In genomic region chr2:9002637-9003365, GRCh38 we compare ENCODE assay signal across 8 cellular contexts. TPM values are rescaled to one million over a fixed set of nuclear protein-coding genes. Genes with fewer than 3 reads are reported as not detected.
DNase-seq lines count a peak whose midpoint lies in the region; ATAC-seq lines count a peak whose summit lies in the region.

No MANE protein-coding gene starts in this region.

- no peak overlapping the region for H3K27ac Mint-ChIP-seq in activated naive CD8-positive, alpha-beta T cell treated with anti-CD3 and anti-CD28 coated beads for 36 hours

- ATAC-seq in GM18909 (IDR thresholded peaks at IDR 0.05; ENCODE audit: poor library complexity, unreplicated experiment) (peak; percentile 22), left ventricle myocardium superior (no peak), HG03135 (IDR thresholded peaks at IDR 0.05; ENCODE audit: unreplicated experiment) (no peak)

- H3K9me3 Mint-ChIP-seq in activated naive CD8-positive, alpha-beta T cell treated with anti-CD3 and anti-CD28 coated beads for 36 hours: no peaks in the 10 kb centered on the region

- H3K79me2 ChIP-seq in ACC112 (ENCODE audit: control insufficient read depth, insufficient read depth, low read length, unreplicated experiment): peaks cover 56% of the 10 kb centered on the region

- peak overlapping the region; percentile 71 for H3K4me3 Mint-ChIP-seq in activated naive CD8-positive, alpha-beta T cell treated with anti-CD3 and anti-CD28 coated beads for 36 hours

- H3K4me1 ChIP-seq in ACC112 (ENCODE audit: control insufficient read depth, insufficient read depth, low read length, unreplicated experiment): peaks cover 28% of the 10 kb centered on the region
- peaks cover 3% of the 10 kb centered on the region for H3K4me1 ChIP-seq in rectal smooth muscle tissue (ENCODE audit: control insufficient read depth, insufficient read depth, low read length)

- intact Hi-C loops in left ventricle myocardium superior (cut with micrococcal nuclease): no loop called here

- H3K36me3 ChIP-seq in ACC112 (ENCODE audit: insufficient read depth, low read length): no peaks in the 10 kb centered on the region
- no peaks in the 10 kb centered on the region for H3K36me3 ChIP-seq in rectal smooth muscle tissue (ENCODE audit: control insufficient read depth, insufficient read depth, low read length)

- H3K27ac ChIP-seq in ACC112 (ENCODE audit: low read depth, low read length) (no peak overlapping the region), rectal smooth muscle tissue (ENCODE audit: low read depth, low read length) (no peak overlapping the region)

- peak; percentile 28 to 50 for DNase-seq in NCI-H526 (lab: John Stamatoyannopoulos, UW)
- DNase-seq in activated naive CD8-positive, alpha-beta T cell treated with anti-CD3 and anti-CD28 coated beads for 36 hours: peak; percentile 9
- peak; percentile 29 for DNase-seq in left ventricle myocardium superior
- DNase-seq in SKM-1 (lab: John Stamatoyannopoulos, UW; ENCODE audit: unreplicated experiment): no peak

- peaks cover 16% of the 10 kb centered on the region for H3K27me3 Mint-ChIP-seq in activated naive CD8-positive, alpha-beta T cell treated with anti-CD3 and anti-CD28 coated beads for 36 hours

- peaks cover 3% of the 10 kb centered on the region for H3K36me3 Mint-ChIP-seq in activated naive CD8-positive, alpha-beta T cell treated with anti-CD3 and anti-CD28 coated beads for 36 hours

- peak overlapping the region; percentile 53 for H2AFZ ChIP-seq in ACC112 (ENCODE audit: low read length, unreplicated experiment)

- H3K9ac ChIP-seq in rectal smooth muscle tissue (ENCODE audit: low read length): no peak overlapping the region

- peaks cover 9% of the 10 kb centered on the region for H3K4me1 Mint-ChIP-seq in activated naive CD8-positive, alpha-beta T cell treated with anti-CD3 and anti-CD28 coated beads for 36 hours

- peak overlapping the region; percentile 92 for H3K4me3 ChIP-seq in ACC112 (ENCODE audit: low read depth, low read length)
- peak overlapping the region; percentile 57 for H3K4me3 ChIP-seq in rectal smooth muscle tissue (ENCODE audit: low read length)

- no peaks in the 10 kb centered on the region for H3K27me3 ChIP-seq in ACC112 (ENCODE audit: insufficient read depth, low read length)
- no peaks in the 10 kb centered on the region for H3K27me3 ChIP-seq in rectal smooth muscle tissue (ENCODE audit: control insufficient read depth, insufficient read depth, low read length)

RNA-seq across cellular contexts. Expression of gene MBOAT2, which starts 0.7 kb away (rescaled TPM):
- total RNA-seq in activated naive CD8-positive, alpha-beta T cell treated with anti-CD3 and anti-CD28 coated beads for 36 hours: 1 to 10 TPM; 2.0 to 2.1 TPM
- 15.5 TPM for total RNA-seq in left ventricle myocardium superior
